ENCODE assay signal across 12 cellular contexts in genomic region chr15:93862791-93863190, GRCh38.
DNase-seq lines count a peak whose midpoint lies in the region; ATAC-seq and TF ChIP-seq lines count a peak whose summit lies in the region.
"Had no signal": no experiment of that assay in that cellular context is flagged by ENCODE, and none has a peak within 500 bp of the region (broad histone marks: within the 10 kb centered on the region; RNA-seq: fewer than 3 reads in every experiment).

No MANE protein-coding gene starts in this region.

- CTCF ChIA-PET in CD8-positive, alpha-beta T cell (lab: Charles Lee) = no interaction called here

- H3K27ac ChIP-seq in Karpas-422 (ENCODE audit: low read length) = no peak overlapping the region
- no peak overlapping the region for H3K27ac ChIP-seq in CD8-positive, alpha-beta T cell (ENCODE audit: low read depth, low read length)

- H3K36me3 ChIP-seq in Karpas-422 (ENCODE audit: insufficient read depth, low read length) = no peaks in the 10 kb centered on the region
- no peaks in the 10 kb centered on the region for H3K36me3 ChIP-seq in CD8-positive, alpha-beta T cell (ENCODE audit: insufficient read depth, low read length)

- H3K4me3 ChIP-seq in Karpas-422 (ENCODE audit: low read length) = no peak overlapping the region
- H3K4me3 ChIP-seq in CD8-positive, alpha-beta T cell (ENCODE audit: low read depth, low read length) = no peak overlapping the region
- H3K4me3 ChIP-seq: K562 had no signal

- H3K27ac Mint-ChIP-seq in neural crest cell (ENCODE audit: unreplicated experiment) = peak overlapping the region; percentile 53
- no peak overlapping the region for H3K27ac Mint-ChIP-seq in CD8-positive, alpha-beta T cell
- H3K27ac Mint-ChIP-seq: activated naive CD8-positive, alpha-beta T cell; T-helper 1 cell treated with Interleukin-12 subunit alpha and Interleukin-12 subunit beta and Interleukin-4 antibody, amounts not matched to agents 30 μg/mL and 1 μg/mL, for 36 hours had no signal

- H2AFZ ChIP-seq in Karpas-422 (ENCODE audit: low read length) = no peak overlapping the region

- no peak for TF ChIP-seq CTCF in neural crest cell (conservative IDR thresholded peaks at IDR 0.05)
- no peak for TF ChIP-seq CTCF in CD8-positive, alpha-beta T cell (IDR thresholded peaks at IDR 0.05)

- POLR2A ChIA-PET in CD8-positive, alpha-beta T cell (lab: Charles Lee) = no interaction called here

- no peaks in the 10 kb centered on the region for H3K9me2 ChIP-seq in Karpas-422 (replicated peaks; ENCODE audit: insufficient read depth, low read length)

- no peaks in the 10 kb centered on the region for H3K9me3 Mint-ChIP-seq in neural crest cell
- no peaks in the 10 kb centered on the region for H3K9me3 Mint-ChIP-seq in CD8-positive, alpha-beta T cell
- H3K9me3 Mint-ChIP-seq: T-helper 1 cell treated with Interleukin-12 subunit alpha and Interleukin-12 subunit beta and Interleukin-4 antibody, amounts not matched to agents 30 μg/mL and 1 μg/mL, for 36 hours had no signal

- intact Hi-C loops in Right ventricle myocardium superior (cut with DNase I) = no loop called here
- intact Hi-C loops in CD8-positive, alpha-beta T cell (cut with DNase I, micrococcal nuclease) = no loop called here

- no peak overlapping the region for H3K4me3 Mint-ChIP-seq in neural crest cell
- no peak overlapping the region for H3K4me3 Mint-ChIP-seq in CD8-positive, alpha-beta T cell
- H3K4me3 Mint-ChIP-seq: activated naive CD8-positive, alpha-beta T cell; T-helper 1 cell treated with Interleukin-12 subunit alpha and Interleukin-12 subunit beta and Interleukin-4 antibody, amounts not matched to agents 30 μg/mL and 1 μg/mL, for 36 hours had no signal

- no peaks in the 10 kb centered on the region for H4K20me1 ChIP-seq in Karpas-422 (ENCODE audit: insufficient read depth, low read depth, low read length)

- no peaks in the 10 kb centered on the region for H3K4me1 Mint-ChIP-seq in neural crest cell
- peaks cover 11% of the 10 kb centered on the region for H3K4me1 Mint-ChIP-seq in CD8-positive, alpha-beta T cell (ENCODE audit: low read depth)

- no peaks in the 10 kb centered on the region for H3K79me2 ChIP-seq in Karpas-422 (ENCODE audit: low read length)

- H3K27me3 Mint-ChIP-seq in neural crest cell (ENCODE audit: low read depth) = no peaks in the 10 kb centered on the region
- peaks cover 19% of the 10 kb centered on the region for H3K27me3 Mint-ChIP-seq in CD8-positive, alpha-beta T cell (ENCODE audit: low read depth)

- H3K36me3 Mint-ChIP-seq in neural crest cell (ENCODE audit: low read depth) = no peaks in the 10 kb centered on the region
- no peaks in the 10 kb centered on the region for H3K36me3 Mint-ChIP-seq in CD8-positive, alpha-beta T cell
- H3K36me3 Mint-ChIP-seq: activated naive CD8-positive, alpha-beta T cell had no signal

- H3K9me3 ChIP-seq in Karpas-422 (ENCODE audit: low read length) = no peaks in the 10 kb centered on the region
- H3K9me3 ChIP-seq in CD8-positive, alpha-beta T cell (ENCODE audit: low read length) = no peaks in the 10 kb centered on the region

- DNase-seq in CMK (ENCODE audit: low read depth) (peak; percentile 12), OCI-M1 (lab: John Stamatoyannopoulos, UW) (peak; percentile 2), Right ventricle myocardium superior (peak; percentile 47), neural crest cell (ENCODE audit: low read depth, low spot score) (no peak), foreskin melanocyte (no peak), Karpas-422 (no peak)
- no peak for DNase-seq in CD8-positive, alpha-beta T cell
- DNase-seq: foreskin fibroblast had no signal

- H3K27me3 ChIP-seq in Karpas-422 (ENCODE audit: low read length) = no peaks in the 10 kb centered on the region
- H3K27me3 ChIP-seq in CD8-positive, alpha-beta T cell (ENCODE audit: insufficient read depth, low read length) = no peaks in the 10 kb centered on the region

- no peak overlapping the region for H3K9ac ChIP-seq in Karpas-422 (ENCODE audit: low read length)

- H3K4me1 ChIP-seq in Karpas-422 (ENCODE audit: low read length) = no peaks in the 10 kb centered on the region
- H3K4me1 ChIP-seq in CD8-positive, alpha-beta T cell (ENCODE audit: insufficient read depth, low read length) = no peaks in the 10 kb centered on the region

- peak; percentile 60 for ATAC-seq in Right ventricle myocardium superior (ENCODE audit: poor library complexity)
- ATAC-seq in GM19328 (IDR thresholded peaks at IDR 0.05; ENCODE audit: unreplicated experiment) = no peak
- ATAC-seq in CD8-positive, alpha-beta T cell = no peak
- ATAC-seq: K562 had no signal

- H3K4me2 ChIP-seq in Karpas-422 (ENCODE audit: low read depth, low read length, poor library complexity, severe bottlenecking) = no peak overlapping the region

Comparison
In these comparisons a context has a peak if more than half of its experiments do, and no peak if none do; other contexts are left out.
1. DNase-seq: peak in CMK (single experiment), OCI-M1 (single experiment) and Right ventricle myocardium superior (single experiment); none in neural crest cell (single experiment), foreskin melanocyte (single experiment), Karpas-422 (single experiment) and CD8-positive, alpha-beta T cell (0 of 7).